ENCODE assay signal across 8 cellular contexts in genomic region chr10:71974489-71975011, GRCh38. TPM values are rescaled to one million over a fixed set of nuclear protein-coding genes. Genes with fewer than 3 reads are reported as not detected.
DNase-seq lines count a peak whose midpoint lies in the region; ATAC-seq and TF ChIP-seq lines count a peak whose summit lies in the region.

No MANE protein-coding gene starts in this region.

- H3K27ac ChIP-seq in ascending aorta = peak overlapping the region; percentile 90 to 93
- peak overlapping the region; percentile 58 to 97 for H3K27ac ChIP-seq in aorta (ENCODE audit: low read depth in 1 of 2, low read length in 2 of 2)

- H3K4me1 ChIP-seq in ascending aorta (peaks cover 55 to 78% of the 10 kb centered on the region in 2 donors), aorta (ENCODE audit: control insufficient read depth in 1 of 2, insufficient read depth in 2 of 2, low read length in 2 of 2) (peaks cover 0 to 5% of the 10 kb centered on the region in 2 donors), BE2C (peaks cover 11% of the 10 kb centered on the region)

- no peak overlapping the region for H3K27ac Mint-ChIP-seq in neural crest cell (ENCODE audit: unreplicated experiment)

- H3K4me3 ChIP-seq in ascending aorta (peak overlapping the region in 1 of 2 donors; percentile 40), aorta (ENCODE audit: low read length in 2 of 2) (no peak overlapping the region), BE2C (ENCODE audit: low read depth, low read length) (no peak overlapping the region)

- H3K4me1 Mint-ChIP-seq in neural crest cell = peaks cover 81% of the 10 kb centered on the region

- peaks cover 2% of the 10 kb centered on the region for H3K36me3 Mint-ChIP-seq in neural crest cell (ENCODE audit: low read depth)

- H3K9me3 Mint-ChIP-seq in neural crest cell = no peaks in the 10 kb centered on the region

- no peaks in the 10 kb centered on the region for H3K27me3 Mint-ChIP-seq in neural crest cell (ENCODE audit: low read depth)

- TF ChIP-seq CTCF in GM13977 (IDR thresholded peaks at IDR 0.05; ENCODE audit: extremely low read depth, insufficient read depth, missing control alignments) (no peak), ascending aorta (IDR thresholded peaks at IDR 0.05) (no peak), neural crest cell (conservative IDR thresholded peaks at IDR 0.05) (no peak), BE2C (IDR thresholded peaks at IDR 0.05; ENCODE audit: low read depth, low read length) (no peak)

- intact Hi-C loops in ascending aorta (cut with DNase I) (loop anchor here (1.0 kb wide), 1 partner anchor 10 kb away; the partner anchor contains the start of gene CHST3), aorta (cut with DNase I) (no loop called here)

- H3K4me3 Mint-ChIP-seq in neural crest cell = peak overlapping the region; percentile 11

- H3K27me3 ChIP-seq in ascending aorta (no peaks in the 10 kb centered on the region), aorta (ENCODE audit: control insufficient read depth in 1 of 2, insufficient read depth in 2 of 2, low read length in 1 of 2) (no peaks in the 10 kb centered on the region), BE2C (no peaks in the 10 kb centered on the region)

- in situ Hi-C loops in GM13977 (cut with MboI; ENCODE audit: low pct_unique_long_range_greater_than_20kb, low sequenced_read_pairs, unreplicated experiment) = no loop called here

- DNase-seq in GM13977 (ENCODE audit: low spot score) = peak; percentile 75
- DNase-seq in ascending aorta (ENCODE audit: low spot score in 2 of 2) = peak in 1 of 2 donors; percentile 85
- no peak for DNase-seq in neural crest cell (ENCODE audit: low read depth, low spot score)
- DNase-seq in aorta = peak; percentile 64 to 91
- no peak for DNase-seq in BE2C

- H3K36me3 ChIP-seq in ascending aorta = peaks cover 0 to 1% of the 10 kb centered on the region in 2 donors
- H3K36me3 ChIP-seq in aorta (ENCODE audit: control insufficient read depth in 1 of 2, insufficient read depth in 2 of 2, low read length in 1 of 2) = no peaks in the 10 kb centered on the region
- no peaks in the 10 kb centered on the region for H3K36me3 ChIP-seq in BE2C

- ATAC-seq in HG03280 (IDR thresholded peaks at IDR 0.05; ENCODE audit: unreplicated experiment) (peak; percentile 55), aorta (ENCODE audit: low FRiP score) (peak; percentile 42), GM18502 (IDR thresholded peaks at IDR 0.05; ENCODE audit: poor library complexity, unreplicated experiment) (no peak), GM21825 (IDR thresholded peaks at IDR 0.05; ENCODE audit: unreplicated experiment) (no peak)

- no peaks in the 10 kb centered on the region for H3K9me3 ChIP-seq in ascending aorta
- no peaks in the 10 kb centered on the region for H3K9me3 ChIP-seq in aorta (ENCODE audit: control insufficient read depth, low read length)
- H3K9me3 ChIP-seq in BE2C = no peaks in the 10 kb centered on the region

- 40 to 57% methylated on average over 5 of the region's 5 CpGs for WGBS in aorta, 2 donors

RNA-seq across cellular contexts. Expression of gene CHST3, which starts 10.4 kb away (rescaled TPM):
- total RNA-seq in ascending aorta (41.4 TPM), neural crest cell (24.5 and 25.8 TPM in 2 replicates), aorta (10 to 100 TPM; 30.5 to 47.9 TPM)
- 1 to 10 TPM; 4.1 to 8.6 TPM for polyA plus RNA-seq in aorta
- polyA plus RNA-seq in BE2C (2012; ENCODE audit: insufficient read depth, insufficient read length, low read depth) = 21.1 TPM

Comparison
In these comparisons a context has a peak if more than half of its experiments do, and no peak if none do; other contexts are left out.
1. DNase-seq: peak in GM13977 (single experiment) and aorta (2 of 2); none in neural crest cell (single experiment) and BE2C (single experiment).
2. ATAC-seq: peak in HG03280 (single experiment) and aorta (single experiment); none in GM18502 (single experiment) and GM21825 (single experiment).